In genomic region chrX:43557792-43558191, GRCh38 we compare ENCODE assay signal across 8 cellular contexts.
DNase-seq lines count a peak whose midpoint lies in the region; ATAC-seq, FAIRE-seq and TF ChIP-seq lines count a peak whose summit lies in the region.

No MANE protein-coding gene starts in this region.

- POLR2A ChIA-PET in activated CD4-positive, alpha-beta T cell treated with anti-CD3 and anti-CD28 coated beads for 36 hours (lab: Charles Lee), result no interaction called here

- peak; percentile 78 to 94 for TF ChIP-seq RAD21 in liver (IDR thresholded peaks at IDR 0.05)

- no peaks in the 10 kb centered on the region for H3K27me3 Mint-ChIP-seq in activated CD4-positive, alpha-beta T cell treated with anti-CD3 and anti-CD28 coated beads for 36 hours

- H3K9me3 Mint-ChIP-seq in activated CD4-positive, alpha-beta T cell treated with anti-CD3 and anti-CD28 coated beads for 36 hours (ENCODE audit: low read depth), result no peaks in the 10 kb centered on the region

- H3K36me3 ChIP-seq in liver (ENCODE audit: control insufficient read depth in 4 of 4, insufficient read depth in 3 of 4, low read depth in 1 of 4, low read length in 3 of 4), result no peaks in the 10 kb centered on the region

- H3K9me3 ChIP-seq in liver (ENCODE audit: control insufficient read depth in 4 of 4, low read length in 3 of 4), result no peaks in the 10 kb centered on the region

- DNase-seq in AG10803 (ENCODE audit: low read depth) (peak; percentile 41), GM19239 (ENCODE audit: insufficient read length, low spot score) (peak; percentile 9), NCI-H345 (lab: John Stamatoyannopoulos, UW) (peak; percentile 49), choroid plexus epithelial cell (ENCODE audit: low read depth) (peak; percentile 77)
- peak; percentile 72 for DNase-seq in activated CD4-positive, alpha-beta T cell treated with anti-CD3 and anti-CD28 coated beads for 36 hours
- peak; percentile 10 for DNase-seq in stimulated activated CD8-positive, alpha-beta memory T cell treated with anti-CD3 and anti-CD28 coated beads, Interleukin-12 subunit alpha, Interleukin-12 subunit beta, amount 100 ng/mL, for 4 hours (ENCODE audit: low read depth)

- peak; percentile 59 for TF ChIP-seq CTCF in AG10803 (conservative IDR thresholded peaks at IDR 0.05; ENCODE audit: low read length)
- TF ChIP-seq CTCF in choroid plexus epithelial cell (conservative IDR thresholded peaks at IDR 0.05; ENCODE audit: low read depth, low read length), result peak; percentile 75
- TF ChIP-seq CTCF in liver (IDR thresholded peaks at IDR 0.05; ENCODE audit: low read depth, low read length, missing input control), result peak; percentile 62

- intact Hi-C loops in activated CD4-positive, alpha-beta T cell treated with anti-CD3 and anti-CD28 coated beads for 36 hours (cut with DNase I, micrococcal nuclease), result loop anchor here (1.0 to 10.0 kb wide), 4 partner anchors 208 to 1777 kb away; no protein-coding TSS in a partner anchor

- H3K27ac ChIP-seq in liver (ENCODE audit: low read depth in 1 of 2, low read length in 2 of 2), result no peak overlapping the region

- peaks cover 0 to 2% (median 0%) of the 10 kb centered on the region in 4 donors for H3K4me1 ChIP-seq in liver (ENCODE audit: control insufficient read depth in 4 of 4, insufficient read depth in 4 of 4, low read length in 3 of 4)

- peaks cover 0 to 6% (median 0%) of the 10 kb centered on the region in 4 donors for H3K27me3 ChIP-seq in liver (ENCODE audit: control insufficient read depth in 4 of 4, insufficient read depth in 4 of 4, low read length in 3 of 4)

- 6% methylated on average over 4 of the region's 4 CpGs for WGBS in liver

- H3K36me3 Mint-ChIP-seq in activated CD4-positive, alpha-beta T cell treated with anti-CD3 and anti-CD28 coated beads for 36 hours (ENCODE audit: low read depth), result no peaks in the 10 kb centered on the region

- no peaks in the 10 kb centered on the region for H3K4me1 Mint-ChIP-seq in activated CD4-positive, alpha-beta T cell treated with anti-CD3 and anti-CD28 coated beads for 36 hours

- no peak for ATAC-seq in activated CD4-positive, alpha-beta T cell treated with anti-CD3 and anti-CD28 coated beads for 36 hours
- no peak for ATAC-seq in GM19328 (IDR thresholded peaks at IDR 0.05; ENCODE audit: unreplicated experiment)

- H3K27ac Mint-ChIP-seq in activated CD4-positive, alpha-beta T cell treated with anti-CD3 and anti-CD28 coated beads for 36 hours, result no peak overlapping the region

- no peak overlapping the region for H3K4me3 ChIP-seq in AG10803 (ENCODE audit: low read length)
- H3K4me3 ChIP-seq in choroid plexus epithelial cell (ENCODE audit: low read depth, low read length), result no peak overlapping the region
- H3K4me3 ChIP-seq in liver (ENCODE audit: low read depth in 1 of 3, low read length in 3 of 3), result no peak overlapping the region

- CTCF ChIA-PET in activated CD4-positive, alpha-beta T cell treated with anti-CD3 and anti-CD28 coated beads for 36 hours (lab: Charles Lee), result interaction anchor here (0.6 to 1.5 kb wide), 9 partner anchors 10 to 1776 kb away, joined by 3 to 14 read pairs (median 3); no protein-coding TSS in a partner anchor

- FAIRE-seq in GM19239 (lab: Jason Lieb, UNC), result peak; percentile 76

- H3K9ac ChIP-seq in liver (ENCODE audit: low read depth in 1 of 2, low read length in 2 of 2), result no peak overlapping the region

- H3K4me3 Mint-ChIP-seq in activated CD4-positive, alpha-beta T cell treated with anti-CD3 and anti-CD28 coated beads for 36 hours, result no peak overlapping the region

TF ChIP-seq in liver, 16 proteins besides CTCF, POLR2A, EP300 and RAD21:
- TF ChIP-seq REST (IDR thresholded peaks at IDR 0.05) (no peak), JUND (IDR thresholded peaks at IDR 0.05) (no peak), YY1 (IDR thresholded peaks at IDR 0.05) (peak; percentile 77), ATF3 (IDR thresholded peaks at IDR 0.05) (peak; percentile 13)

Comparison
In these comparisons a context has a peak if more than half of its experiments do, and no peak if none do; other contexts are left out.
1. DNase-seq: peak in every context shown above with its lines; median percentile 77 in choroid plexus epithelial cell; 72 in activated CD4-positive, alpha-beta T cell treated with anti-CD3 and anti-CD28 coated beads for 36 hours; 49 in NCI-H345; 41 in AG10803; 10 in stimulated activated CD8-positive, alpha-beta memory T cell treated with anti-CD3 and anti-CD28 coated beads, Interleukin-12 subunit alpha, Interleukin-12 subunit beta, amount 100 ng/mL, for 4 hours; 9 in GM19239.